Comparison of ENCODE assay signal across 12 cellular contexts in genomic region chr12:111455448-111456320, GRCh38. TPM values are rescaled to one million over a fixed set of nuclear protein-coding genes. Genes with fewer than 3 reads are reported as not detected.
DNase-seq lines count a peak whose midpoint lies in the region; ATAC-seq and TF ChIP-seq lines count a peak whose summit lies in the region.
"Had no signal": no experiment of that assay in that cellular context is flagged by ENCODE, and none has a peak within 500 bp of the region (broad histone marks: within the 10 kb centered on the region; RNA-seq: fewer than 3 reads in every experiment).

No MANE protein-coding gene starts in this region.

- H3K9me3 ChIP-seq in left ventricle myocardium inferior (replicated peaks) (no peaks in the 10 kb centered on the region), upper lobe of right lung (no peaks in the 10 kb centered on the region), lower lobe of right lung (no peaks in the 10 kb centered on the region)

- H3K4me3 Mint-ChIP-seq in activated naive CD8-positive, alpha-beta T cell treated with anti-CD3 and anti-CD28 coated beads, Interleukin-2, amount 10 ng/mL, durations not matched to agents 7 days and 5 days: no peak overlapping the region

- intact Hi-C loops in left ventricle myocardium inferior (cut with micrococcal nuclease): no loop called here
- intact Hi-C loops in left cardiac atrium (cut with DNase I): no loop called here
- intact Hi-C loops in upper lobe of right lung (cut with DNase I): no loop called here
- intact Hi-C loops in lower lobe of right lung (cut with DNase I): loop anchor here (10.0 kb wide), 1 partner anchor 61 kb away; no protein-coding TSS in a partner anchor

- H3K9me3 Mint-ChIP-seq in activated naive CD8-positive, alpha-beta T cell treated with anti-CD3 and anti-CD28 coated beads, Interleukin-2, amount 10 ng/mL, durations not matched to agents 7 days and 5 days: no peaks in the 10 kb centered on the region

- peaks cover 12% of the 10 kb centered on the region for H3K4me1 Mint-ChIP-seq in activated naive CD8-positive, alpha-beta T cell treated with anti-CD3 and anti-CD28 coated beads, Interleukin-2, amount 10 ng/mL, durations not matched to agents 7 days and 5 days

- no peak for TF ChIP-seq CTCF in left ventricle myocardium inferior (IDR thresholded peaks at IDR 0.05; ENCODE audit: borderline replicate concordance)
- TF ChIP-seq CTCF in upper lobe of right lung (IDR thresholded peaks at IDR 0.05): no peak
- TF ChIP-seq CTCF in lower lobe of right lung (IDR thresholded peaks at IDR 0.05): no peak

- peaks cover 11% of the 10 kb centered on the region for H3K36me3 Mint-ChIP-seq in activated naive CD8-positive, alpha-beta T cell treated with anti-CD3 and anti-CD28 coated beads, Interleukin-2, amount 10 ng/mL, durations not matched to agents 7 days and 5 days

- H3K4me1 ChIP-seq in left ventricle myocardium inferior: peaks cover 51% of the 10 kb centered on the region
- peaks cover 10% of the 10 kb centered on the region for H3K4me1 ChIP-seq in upper lobe of right lung
- H3K4me1 ChIP-seq in lower lobe of right lung: peaks cover 7% of the 10 kb centered on the region

- H3K4me3 ChIP-seq in left ventricle myocardium inferior (no peak overlapping the region), upper lobe of right lung (no peak overlapping the region), lower lobe of right lung (no peak overlapping the region)
- H3K4me3 ChIP-seq: cardiac muscle cell had no signal

- peaks cover 61% of the 10 kb centered on the region for H3K36me3 ChIP-seq in left ventricle myocardium inferior
- peaks cover 92% of the 10 kb centered on the region for H3K36me3 ChIP-seq in upper lobe of right lung
- H3K36me3 ChIP-seq in lower lobe of right lung: peaks cover 98% of the 10 kb centered on the region

- DNase-seq in left ventricle myocardium inferior: no peak
- no peak for DNase-seq in left cardiac atrium
- DNase-seq in activated naive CD8-positive, alpha-beta T cell treated with anti-CD3 and anti-CD28 coated beads, Interleukin-2, amount 10 ng/mL, durations not matched to agents 7 days and 5 days: no peak
- DNase-seq in foreskin melanocyte: peak; percentile 79
- DNase-seq in substantia nigra (lab: John Stamatoyannopoulos, UW): no peak
- no peak for DNase-seq in upper lobe of right lung
- no peak for DNase-seq in lower lobe of right lung
- no peak for DNase-seq in HuH-7.5 (ENCODE audit: low spot score)
- DNase-seq: glutamatergic neuron, SW 1271 had no signal

- H3K27me3 ChIP-seq in left ventricle myocardium inferior (ENCODE audit: low read depth) (no peaks in the 10 kb centered on the region), upper lobe of right lung (no peaks in the 10 kb centered on the region), lower lobe of right lung (ENCODE audit: low read depth) (no peaks in the 10 kb centered on the region)
- H3K27me3 ChIP-seq: cardiac muscle cell had no signal

- ATAC-seq in left cardiac atrium: no peak
- ATAC-seq in activated naive CD8-positive, alpha-beta T cell treated with anti-CD3 and anti-CD28 coated beads, Interleukin-2, amount 10 ng/mL, durations not matched to agents 7 days and 5 days (ENCODE audit: low read depth): no peak
- no peak for ATAC-seq in upper lobe of right lung
- no peak for ATAC-seq in lower lobe of right lung
- ATAC-seq: sciatic nerve had no signal

- H3K27ac ChIP-seq in left ventricle myocardium inferior (replicated peaks): peak overlapping the region; percentile 47
- H3K27ac ChIP-seq in substantia nigra (ENCODE audit: low read depth, low read length, poor library complexity, severe bottlenecking): peak overlapping the region; percentile 5
- H3K27ac ChIP-seq in upper lobe of right lung: no peak overlapping the region
- no peak overlapping the region for H3K27ac ChIP-seq in lower lobe of right lung

- H3K27me3 Mint-ChIP-seq in activated naive CD8-positive, alpha-beta T cell treated with anti-CD3 and anti-CD28 coated beads, Interleukin-2, amount 10 ng/mL, durations not matched to agents 7 days and 5 days: no peaks in the 10 kb centered on the region

- H3K27ac Mint-ChIP-seq in activated naive CD8-positive, alpha-beta T cell treated with anti-CD3 and anti-CD28 coated beads, Interleukin-2, amount 10 ng/mL, durations not matched to agents 7 days and 5 days: peak overlapping the region; percentile 36

- POLR2A ChIA-PET in activated naive CD8-positive, alpha-beta T cell treated with anti-CD3 and anti-CD28 coated beads, Interleukin-2, amount 10 ng/mL, durations not matched to agents 7 days and 5 days (lab: Charles Lee): interaction anchor here (0.6 to 1.2 kb wide), 2 partner anchors 59 to 860 kb away, joined by 3 read pairs; no protein-coding TSS in a partner anchor

RNA-seq across cellular contexts. Expression of gene SH2B3, which starts 50.0 kb away (rescaled TPM):
- total RNA-seq in left ventricle myocardium inferior (50.5 TPM), left cardiac atrium (10 to 100 TPM; 27.1 to 39.6 TPM), upper lobe of right lung (47.1 TPM), lower lobe of right lung (49.5 TPM)
- total RNA-seq in activated naive CD8-positive, alpha-beta T cell treated with anti-CD3 and anti-CD28 coated beads, Interleukin-2, amount 10 ng/mL, durations not matched to agents 7 days and 5 days: 10 to 100 TPM; 40.7 to 44.5 TPM

Comparison
In these comparisons a context has a peak if more than half of its experiments do, and no peak if none do; other contexts are left out.
1. H3K27ac ChIP-seq: peak in left ventricle myocardium inferior (single experiment) and substantia nigra (single experiment); none in upper lobe of right lung (single experiment) and lower lobe of right lung (single experiment).